ENCODE assay signal across 27 cellular contexts in the genomic region with DNA sequence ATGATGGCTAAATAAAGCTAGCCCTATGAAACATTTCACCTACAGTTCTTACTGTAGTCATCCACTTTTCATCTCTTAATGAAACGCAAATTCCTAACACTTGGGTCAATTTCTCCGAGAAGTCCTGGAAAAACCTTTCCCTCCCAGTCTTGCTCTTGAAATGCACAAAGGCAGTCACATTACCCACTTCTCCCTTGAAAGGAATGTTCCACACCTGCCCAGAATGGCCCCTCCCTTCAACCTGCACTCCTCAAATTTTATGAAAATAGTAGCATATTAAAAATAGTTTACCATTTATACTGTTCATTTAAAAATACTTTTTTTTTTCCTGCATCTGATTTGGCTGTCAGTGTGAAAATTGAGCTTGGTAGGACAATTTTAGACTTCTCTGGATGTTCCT.
"Had no signal": no experiment of that assay in that cellular context is flagged by ENCODE, and none has a peak within 500 bp of the region (broad histone marks: within the 10 kb centered on the region; RNA-seq: fewer than 3 reads in every experiment).

No MANE protein-coding gene starts in this region.

- ATAC-seq: activated CD4-positive, CD25-positive, alpha-beta regulatory T cell treated with anti-CD3 and anti-CD28 coated beads, Interleukin-2, amount 50 U/mL, for 24 hours; activated CD8-positive, alpha-beta T cell treated with anti-CD3 and anti-CD28 coated beads for 36 hours; activated T-cell treated with anti-CD3 and anti-CD28 coated beads, Interleukin-2, amount 50 U/mL, for 4 hours; activated T-helper 17 cell treated with anti-CD3 and anti-CD28 coated beads, Interleukin-2, amount 50 U/mL, for 72 hours; effector memory CD8-positive, alpha-beta T cell; esophagus mucosa; T-cell had no signal

- H3K4me3 ChIP-seq: coronary artery, dorsolateral prefrontal cortex had no signal

- H3K27me3 ChIP-seq: brain microvascular endothelial cell, dorsolateral prefrontal cortex had no signal

- H3K36me3 ChIP-seq: brain microvascular endothelial cell, WERI-Rb-1 had no signal

- H3K9me3 Mint-ChIP-seq: activated B cell treated with CpG ODN at 0.5 μM for 24 hours; activated CD8-positive, alpha-beta T cell treated with anti-CD3 and anti-CD28 coated beads for 36 hours; activated T-cell treated with anti-CD3 and anti-CD28 coated beads, Interleukin-2, amount 50 U/mL, for 4 hours; activated T-helper 17 cell treated with anti-CD3 and anti-CD28 coated beads, Interleukin-2, amount 50 U/mL, for 72 hours; central memory CD8-positive, alpha-beta T cell; dendritic cell treated with granulocyte-macrophage colony-stimulating factor and Interleukin-4, amounts not matched to agents 40 ng/mL and 50 ng/mL, for 4 days; effector memory CD8-positive, alpha-beta T cell; T-cell; T-helper 1 cell treated with Interleukin-12 subunit alpha and Interleukin-12 subunit beta and Interleukin-4 antibody, amounts not matched to agents 30 μg/mL and 1 μg/mL, for 36 hours had no signal

- H3K4me1 Mint-ChIP-seq: activated B cell treated with CpG ODN at 0.5 μM for 24 hours; activated T-helper 17 cell treated with anti-CD3 and anti-CD28 coated beads, Interleukin-2, amount 50 U/mL, for 72 hours; central memory CD8-positive, alpha-beta T cell; T-cell had no signal

- H3K4me3 Mint-ChIP-seq: activated B cell treated with CpG ODN at 0.5 μM for 24 hours; activated CD8-positive, alpha-beta T cell treated with anti-CD3 and anti-CD28 coated beads for 36 hours; activated naive CD8-positive, alpha-beta T cell; activated T-cell treated with anti-CD3 and anti-CD28 coated beads, Interleukin-2, amount 50 U/mL, for 4 hours; activated T-helper 17 cell treated with anti-CD3 and anti-CD28 coated beads, Interleukin-2, amount 50 U/mL, for 72 hours; central memory CD8-positive, alpha-beta T cell; dendritic cell treated with granulocyte-macrophage colony-stimulating factor and Interleukin-4, amounts not matched to agents 40 ng/mL and 50 ng/mL, for 4 days; effector memory CD8-positive, alpha-beta T cell; T-cell; T-helper 1 cell treated with Interleukin-12 subunit alpha and Interleukin-12 subunit beta and Interleukin-4 antibody, amounts not matched to agents 30 μg/mL and 1 μg/mL, for 36 hours had no signal

- H3K27ac Mint-ChIP-seq: activated B cell treated with CpG ODN at 0.5 μM for 24 hours; activated CD8-positive, alpha-beta T cell treated with anti-CD3 and anti-CD28 coated beads for 36 hours; activated naive CD8-positive, alpha-beta T cell; activated T-helper 17 cell treated with anti-CD3 and anti-CD28 coated beads, Interleukin-2, amount 50 U/mL, for 72 hours; dendritic cell treated with granulocyte-macrophage colony-stimulating factor and Interleukin-4, amounts not matched to agents 40 ng/mL and 50 ng/mL, for 4 days; effector memory CD8-positive, alpha-beta T cell; T-cell; T-helper 1 cell treated with Interleukin-12 subunit alpha and Interleukin-12 subunit beta and Interleukin-4 antibody, amounts not matched to agents 30 μg/mL and 1 μg/mL, for 36 hours had no signal

- H3K36me3 Mint-ChIP-seq: activated naive CD8-positive, alpha-beta T cell; T-cell had no signal

- H3K27ac ChIP-seq: brain microvascular endothelial cell, coronary artery, WERI-Rb-1 had no signal

- DNase-seq: activated B cell treated with CpG ODN at 0.5 μM for 24 hours; activated CD4-positive, alpha-beta T cell treated with anti-CD3 and anti-CD28 coated beads for 48 hours; activated CD4-positive, alpha-beta T cell treated with anti-CD3 and anti-CD28 coated beads, Interleukin-2, amount 50 U/mL, for 1 hour; activated CD4-positive, alpha-beta T cell treated with anti-CD3 and anti-CD28 coated beads, Interleukin-2, amount 50 U/mL, for 48 hours; activated CD8-positive, alpha-beta memory T cell treated with anti-CD3 and anti-CD28 coated beads for 24 hours; activated CD8-positive, alpha-beta T cell treated with anti-CD3 and anti-CD28 coated beads for 36 hours; activated effector memory CD4-positive, alpha-beta T cell treated with Interleukin-2 at 50 U/mL for 16 hours; activated gamma-delta T cell treated with Interleukin-2 at 50 U/mL for 16 hours; activated naive CD4-positive, alpha-beta T cell treated with anti-CD3 and anti-CD28 coated beads, Interleukin-2, amount 50 U/mL, for 16 hours; activated naive CD4-positive, alpha-beta T cell treated with Interleukin-2 at 50 U/mL for 16 hours; activated T-cell treated with anti-CD3 and anti-CD28 coated beads, Interleukin-2, amount 50 U/mL, for 4 hours; amniotic stem cell; effector CD4-positive, alpha-beta T cell; effector memory CD8-positive, alpha-beta T cell; T-cell; T1000; WERI-Rb-1 had no signal
